ENCODE assay signal across 8 cellular contexts in the genomic region with DNA sequence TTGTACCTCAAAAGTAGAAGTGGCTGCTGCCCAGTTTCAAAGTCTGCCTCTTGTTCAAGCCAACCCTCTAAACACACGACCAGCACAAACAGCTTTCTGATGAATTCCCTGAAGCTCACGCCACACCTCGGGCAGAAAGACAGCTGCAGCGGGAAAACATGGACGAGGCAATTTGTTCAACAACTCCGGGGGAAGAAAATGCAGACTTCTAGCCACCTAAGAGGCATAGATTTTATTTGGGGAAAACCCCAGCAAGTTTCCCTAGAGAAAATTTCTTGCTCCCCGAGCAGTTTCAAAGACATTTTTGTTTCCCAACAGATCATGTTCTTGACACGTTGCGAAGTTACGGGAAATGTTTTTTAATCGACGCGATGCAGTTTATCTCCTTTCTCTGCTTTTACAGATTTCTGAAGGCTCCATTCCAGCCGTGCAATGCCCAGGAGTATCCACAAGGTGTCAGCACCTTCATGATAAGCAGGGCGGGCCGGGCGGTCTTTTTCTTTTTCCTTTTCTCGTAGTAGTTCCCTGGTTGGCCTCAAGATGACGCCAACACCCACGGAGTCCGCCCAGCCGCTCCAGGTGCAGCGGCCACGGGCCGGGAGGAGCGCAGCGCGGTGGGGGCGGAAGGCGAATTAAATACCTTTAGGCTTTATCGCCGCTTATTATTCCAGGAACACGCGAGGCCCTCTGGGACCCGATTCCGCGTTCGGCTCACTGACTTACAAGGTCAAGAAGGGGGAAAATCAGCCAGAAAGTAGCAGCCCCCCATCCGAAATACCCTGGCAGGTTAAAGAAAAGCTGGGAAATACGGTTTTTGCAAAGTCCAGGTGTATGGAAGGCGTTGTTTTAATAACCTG. TPM values are rescaled to one million over a fixed set of nuclear protein-coding genes. Genes with fewer than 3 reads are reported as not detected.
DNase-seq lines count a peak whose midpoint lies in the region; ATAC-seq lines count a peak whose summit lies in the region.

No MANE protein-coding gene starts in this region.

- ATAC-seq in HG03520 (IDR thresholded peaks at IDR 0.05; ENCODE audit: unreplicated experiment): peak; percentile 64

- peak; percentile 38 for DNase-seq in DMS79 treated with DMSO at 0.1 percent for 48 hours (lab: John Stamatoyannopoulos, UW)
- no peak for DNase-seq in DMS79 (lab: John Stamatoyannopoulos, UW)
- peak; percentile 92 for DNase-seq in NCI-H82 (lab: John Stamatoyannopoulos, UW)
- DNase-seq in activated CD4-positive, alpha-beta T cell treated with anti-CD3 and anti-CD28 coated beads, Interleukin-2, amount 50 U/mL, for 4 hours: peak; percentile 82 to 86
- DNase-seq in ecto neural progenitor cell (ENCODE audit: low spot score): peak; percentile 93
- peak; percentile 90 to 96 for DNase-seq in lung microvascular endothelial cell (ENCODE audit: low read depth in 2 of 2)
- peak; percentile 54 for DNase-seq in stimulated activated CD8-positive, alpha-beta memory T cell treated with anti-CD3 and anti-CD28 coated beads, Interleukin-12 subunit alpha, Interleukin-12 subunit beta, amount 100 ng/mL, for 24 hours (ENCODE audit: extremely low read depth)

RNA-seq across cellular contexts. Expression of a gene that starts 2.9 kb away (rescaled TPM):
- total RNA-seq in lung microvascular endothelial cell: 1.5 and 1.8 TPM in 2 replicates

RNA-seq across cellular contexts. Expression of a gene that starts 8.7 kb away (rescaled TPM):
- total RNA-seq in lung microvascular endothelial cell: 7.1 and 7.2 TPM in 2 replicates

RNA-seq across cellular contexts. Expression of a gene that starts 14.6 kb away (rescaled TPM):
- total RNA-seq in lung microvascular endothelial cell: 0.60 and 1.1 TPM in 2 replicates

RNA-seq across cellular contexts. Expression of a gene that starts 53.4 kb away (rescaled TPM):
- total RNA-seq in lung microvascular endothelial cell: 0.40 and 1.3 TPM in 2 replicates
